In genomic region chr17:80544655-80545498, GRCh38 we compare ENCODE assay signal across 8 cellular contexts. TPM values are rescaled to one million over a fixed set of nuclear protein-coding genes. Genes with fewer than 3 reads are reported as not detected.
DNase-seq lines count a peak whose midpoint lies in the region; ATAC-seq lines count a peak whose summit lies in the region.

RPTOR (plus strand) TSS chr17:80544838; CDS start chr17:80545630, 792 bp downstream.

- peak; percentile 78 for ATAC-seq in GM21825 (IDR thresholded peaks at IDR 0.05; ENCODE audit: unreplicated experiment)
- ATAC-seq in activated naive CD4-positive, alpha-beta T cell treated with anti-CD3 and anti-CD28 coated beads, Interleukin-2, amount 50 U/mL, for 72 hours, result peak; percentile 96 to 97

- H3K9me3 Mint-ChIP-seq in activated naive CD4-positive, alpha-beta T cell treated with anti-CD3 and anti-CD28 coated beads, Interleukin-2, amount 50 U/mL, for 72 hours, result no peaks in the 10 kb centered on the region

- H3K36me3 Mint-ChIP-seq in activated naive CD4-positive, alpha-beta T cell treated with anti-CD3 and anti-CD28 coated beads, Interleukin-2, amount 50 U/mL, for 72 hours, result peaks cover 0 to 10% of the 10 kb centered on the region in 2 donors

- H3K27ac Mint-ChIP-seq in activated naive CD4-positive, alpha-beta T cell treated with anti-CD3 and anti-CD28 coated beads, Interleukin-2, amount 50 U/mL, for 72 hours, result peak within 1 kb of the TSS; percentile 95 to 97

- DNase-seq in COR-L47 (lab: John Stamatoyannopoulos, UW) (peak; percentile 82), NCI-H1092 (lab: John Stamatoyannopoulos, UW) (peak; percentile 87), SKM-1 treated with dmso at 0.1 percent for 144 hours (lab: John Stamatoyannopoulos, UW; ENCODE audit: unreplicated experiment) (peak; percentile 83), glomerular visceral epithelial cell (ENCODE audit: extremely low spot score) (peak; percentile 86), occipital lobe (lab: John Stamatoyannopoulos, UW) (peak; percentile 87), superior temporal gyrus (ENCODE audit: extremely low spot score) (peak; percentile 98)
- peak; percentile 88 to 90 for DNase-seq in activated naive CD4-positive, alpha-beta T cell treated with anti-CD3 and anti-CD28 coated beads, Interleukin-2, amount 50 U/mL, for 72 hours (ENCODE audit: low spot score in 2 of 2)

RNA-seq across cellular contexts. Expression of gene RPTOR, which starts in this region (rescaled TPM):
- 100 to 1,000 TPM in 1 of 2 donors, 10 to 100 TPM in 1; 59.5 to 128 TPM for total RNA-seq in activated naive CD4-positive, alpha-beta T cell treated with anti-CD3 and anti-CD28 coated beads, Interleukin-2, amount 50 U/mL, for 72 hours
- 14.2 TPM for total RNA-seq in occipital lobe

Comparison
In these comparisons a context has a peak if more than half of its experiments do, and no peak if none do; other contexts are left out.
1. Peak in every context shown above with its lines: DNase-seq and ATAC-seq.